2 cellular contexts compared by ENCODE assay signal in the genomic region with DNA sequence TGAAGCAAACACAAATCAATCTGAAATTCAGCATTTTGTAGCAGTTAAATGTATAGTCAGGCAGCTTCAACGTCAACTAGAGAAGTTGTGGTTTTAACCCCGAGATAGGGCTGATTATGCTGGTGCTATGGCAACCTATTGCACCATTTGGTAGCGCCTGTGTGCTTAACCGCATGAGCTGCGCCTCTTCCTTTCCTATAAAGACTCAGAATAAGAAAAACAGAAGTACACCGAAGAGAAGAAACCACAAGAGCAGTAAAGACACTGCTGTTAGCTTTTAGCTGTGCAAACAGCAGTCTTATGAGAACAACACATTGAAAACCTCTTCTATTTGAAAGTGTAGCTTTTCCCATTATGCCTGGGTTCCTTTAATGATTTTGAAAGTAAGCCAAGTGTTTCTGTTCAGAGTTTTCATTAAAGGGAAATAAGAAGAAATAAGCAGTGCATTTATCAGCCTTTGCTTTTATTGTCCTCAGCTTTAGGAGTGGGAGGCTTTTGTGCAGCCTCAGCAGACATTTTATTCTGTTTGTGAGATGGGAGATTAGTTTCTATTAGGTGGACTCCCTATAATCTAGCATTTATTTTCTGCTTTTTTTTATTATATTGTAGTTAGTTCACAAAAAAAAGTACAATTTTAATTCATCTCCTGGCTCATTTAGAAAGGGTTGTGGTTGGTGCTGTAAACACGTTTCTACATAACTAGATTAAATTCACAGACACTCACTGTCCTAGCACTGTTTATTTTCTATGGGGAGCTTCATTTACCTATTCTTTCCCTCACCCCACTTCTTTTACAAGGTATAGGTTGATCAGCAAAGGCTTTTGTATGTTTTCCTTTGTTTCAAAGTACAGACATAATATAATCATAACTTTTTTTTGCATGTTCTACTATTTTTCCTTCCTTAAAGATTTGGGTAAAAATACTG.
TF ChIP-seq lines count a peak whose summit lies in the region.

No MANE protein-coding gene starts in this region.

TF ChIP-seq in liver, 16 proteins besides CTCF, POLR2A, EP300 and RAD21 (continued from another document):
- TF ChIP-seq, protein P1, sequence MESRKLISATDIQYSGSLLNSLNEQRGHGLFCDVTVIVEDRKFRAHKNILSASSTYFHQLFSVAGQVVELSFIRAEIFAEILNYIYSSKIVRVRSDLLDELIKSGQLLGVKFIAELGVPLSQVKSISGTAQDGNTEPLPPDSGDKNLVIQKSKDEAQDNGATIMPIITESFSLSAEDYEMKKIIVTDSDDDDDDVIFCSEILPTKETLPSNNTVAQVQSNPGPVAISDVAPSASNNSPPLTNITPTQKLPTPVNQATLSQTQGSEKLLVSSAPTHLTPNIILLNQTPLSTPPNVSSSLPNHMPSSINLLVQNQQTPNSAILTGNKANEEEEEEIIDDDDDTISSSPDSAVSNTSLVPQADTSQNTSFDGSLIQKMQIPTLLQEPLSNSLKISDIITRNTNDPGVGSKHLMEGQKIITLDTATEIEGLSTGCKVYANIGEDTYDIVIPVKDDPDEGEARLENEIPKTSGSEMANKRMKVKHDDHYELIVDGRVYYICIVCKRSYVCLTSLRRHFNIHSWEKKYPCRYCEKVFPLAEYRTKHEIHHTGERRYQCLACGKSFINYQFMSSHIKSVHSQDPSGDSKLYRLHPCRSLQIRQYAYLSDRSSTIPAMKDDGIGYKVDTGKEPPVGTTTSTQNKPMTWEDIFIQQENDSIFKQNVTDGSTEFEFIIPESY (IDR thresholded peaks at IDR 0.05) = no peak
- TF ChIP-seq FOXA2 (IDR thresholded peaks at IDR 0.05) (no peak), HNF4A (conservative IDR thresholded peaks at IDR 0.05) (no peak)
- TF ChIP-seq, protein P2, sequence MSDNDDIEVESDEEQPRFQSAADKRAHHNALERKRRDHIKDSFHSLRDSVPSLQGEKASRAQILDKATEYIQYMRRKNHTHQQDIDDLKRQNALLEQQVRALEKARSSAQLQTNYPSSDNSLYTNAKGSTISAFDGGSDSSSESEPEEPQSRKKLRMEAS (IDR thresholded peaks at IDR 0.05) = peak; percentile 37

TF ChIP-seq in HepG2, 621 proteins besides CTCF, POLR2A, EP300 and RAD21 (continued from another document):
- TF ChIP-seq, protein P3, sequence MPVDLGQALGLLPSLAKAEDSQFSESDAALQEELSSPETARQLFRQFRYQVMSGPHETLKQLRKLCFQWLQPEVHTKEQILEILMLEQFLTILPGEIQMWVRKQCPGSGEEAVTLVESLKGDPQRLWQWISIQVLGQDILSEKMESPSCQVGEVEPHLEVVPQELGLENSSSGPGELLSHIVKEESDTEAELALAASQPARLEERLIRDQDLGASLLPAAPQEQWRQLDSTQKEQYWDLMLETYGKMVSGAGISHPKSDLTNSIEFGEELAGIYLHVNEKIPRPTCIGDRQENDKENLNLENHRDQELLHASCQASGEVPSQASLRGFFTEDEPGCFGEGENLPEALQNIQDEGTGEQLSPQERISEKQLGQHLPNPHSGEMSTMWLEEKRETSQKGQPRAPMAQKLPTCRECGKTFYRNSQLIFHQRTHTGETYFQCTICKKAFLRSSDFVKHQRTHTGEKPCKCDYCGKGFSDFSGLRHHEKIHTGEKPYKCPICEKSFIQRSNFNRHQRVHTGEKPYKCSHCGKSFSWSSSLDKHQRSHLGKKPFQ (CRISPR knock-in tag; IDR thresholded peaks at IDR 0.05; ENCODE audit: insufficient replicate concordance) = no peak
- TF ChIP-seq NR3C1 (CRISPR knock-in tag; IDR thresholded peaks at IDR 0.05) = no peak
- TF ChIP-seq, protein P4, sequence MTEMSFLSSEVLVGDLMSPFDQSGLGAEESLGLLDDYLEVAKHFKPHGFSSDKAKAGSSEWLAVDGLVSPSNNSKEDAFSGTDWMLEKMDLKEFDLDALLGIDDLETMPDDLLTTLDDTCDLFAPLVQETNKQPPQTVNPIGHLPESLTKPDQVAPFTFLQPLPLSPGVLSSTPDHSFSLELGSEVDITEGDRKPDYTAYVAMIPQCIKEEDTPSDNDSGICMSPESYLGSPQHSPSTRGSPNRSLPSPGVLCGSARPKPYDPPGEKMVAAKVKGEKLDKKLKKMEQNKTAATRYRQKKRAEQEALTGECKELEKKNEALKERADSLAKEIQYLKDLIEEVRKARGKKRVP (CRISPR knock-in tag; IDR thresholded peaks at IDR 0.05) = no peak
- TF ChIP-seq, protein P5, sequence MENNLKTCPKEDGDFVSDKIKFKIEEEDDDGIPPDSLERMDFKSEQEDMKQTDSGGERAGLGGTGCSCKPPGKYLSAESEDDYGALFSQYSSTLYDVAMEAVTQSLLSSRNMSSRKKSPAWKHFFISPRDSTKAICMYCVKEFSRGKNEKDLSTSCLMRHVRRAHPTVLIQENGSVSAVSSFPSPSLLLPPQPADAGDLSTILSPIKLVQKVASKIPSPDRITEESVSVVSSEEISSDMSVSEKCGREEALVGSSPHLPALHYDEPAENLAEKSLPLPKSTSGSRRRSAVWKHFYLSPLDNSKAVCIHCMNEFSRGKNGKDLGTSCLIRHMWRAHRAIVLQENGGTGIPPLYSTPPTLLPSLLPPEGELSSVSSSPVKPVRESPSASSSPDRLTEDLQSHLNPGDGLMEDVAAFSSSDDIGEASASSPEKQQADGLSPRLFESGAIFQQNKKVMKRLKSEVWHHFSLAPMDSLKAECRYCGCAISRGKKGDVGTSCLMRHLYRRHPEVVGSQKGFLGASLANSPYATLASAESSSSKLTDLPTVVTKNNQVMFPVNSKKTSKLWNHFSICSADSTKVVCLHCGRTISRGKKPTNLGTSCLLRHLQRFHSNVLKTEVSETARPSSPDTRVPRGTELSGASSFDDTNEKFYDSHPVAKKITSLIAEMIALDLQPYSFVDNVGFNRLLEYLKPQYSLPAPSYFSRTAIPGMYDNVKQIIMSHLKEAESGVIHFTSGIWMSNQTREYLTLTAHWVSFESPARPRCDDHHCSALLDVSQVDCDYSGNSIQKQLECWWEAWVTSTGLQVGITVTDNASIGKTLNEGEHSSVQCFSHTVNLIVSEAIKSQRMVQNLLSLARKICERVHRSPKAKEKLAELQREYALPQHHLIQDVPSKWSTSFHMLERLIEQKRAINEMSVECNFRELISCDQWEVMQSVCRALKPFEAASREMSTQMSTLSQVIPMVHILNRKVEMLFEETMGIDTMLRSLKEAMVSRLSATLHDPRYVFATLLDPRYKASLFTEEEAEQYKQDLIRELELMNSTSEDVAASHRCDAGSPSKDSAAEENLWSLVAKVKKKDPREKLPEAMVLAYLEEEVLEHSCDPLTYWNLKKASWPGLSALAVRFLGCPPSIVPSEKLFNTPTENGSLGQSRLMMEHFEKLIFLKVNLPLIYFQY (CRISPR knock-in tag; IDR thresholded peaks at IDR 0.05; ENCODE audit: borderline replicate concordance) = no peak
- no peak for TF ChIP-seq XBP1 (CRISPR knock-in tag; IDR thresholded peaks at IDR 0.05)
- TF ChIP-seq TRIM24 (CRISPR knock-in tag; IDR thresholded peaks at IDR 0.05) = no peak
- TF ChIP-seq, protein P6, sequence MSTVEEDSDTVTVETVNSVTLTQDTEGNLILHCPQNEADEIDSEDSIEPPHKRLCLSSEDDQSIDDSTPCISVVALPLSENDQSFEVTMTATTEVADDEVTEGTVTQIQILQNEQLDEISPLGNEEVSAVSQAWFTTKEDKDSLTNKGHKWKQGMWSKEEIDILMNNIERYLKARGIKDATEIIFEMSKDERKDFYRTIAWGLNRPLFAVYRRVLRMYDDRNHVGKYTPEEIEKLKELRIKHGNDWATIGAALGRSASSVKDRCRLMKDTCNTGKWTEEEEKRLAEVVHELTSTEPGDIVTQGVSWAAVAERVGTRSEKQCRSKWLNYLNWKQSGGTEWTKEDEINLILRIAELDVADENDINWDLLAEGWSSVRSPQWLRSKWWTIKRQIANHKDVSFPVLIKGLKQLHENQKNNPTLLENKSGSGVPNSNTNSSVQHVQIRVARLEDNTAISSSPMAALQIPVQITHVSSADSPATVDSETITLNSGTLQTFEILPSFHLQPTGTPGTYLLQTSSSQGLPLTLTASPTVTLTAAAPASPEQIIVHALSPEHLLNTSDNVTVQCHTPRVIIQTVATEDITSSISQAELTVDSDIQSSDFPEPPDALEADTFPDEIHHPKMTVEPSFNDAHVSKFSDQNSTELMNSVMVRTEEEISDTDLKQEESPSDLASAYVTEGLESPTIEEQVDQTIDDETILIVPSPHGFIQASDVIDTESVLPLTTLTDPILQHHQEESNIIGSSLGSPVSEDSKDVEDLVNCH (CRISPR knock-in tag; IDR thresholded peaks at IDR 0.05) = no peak
- TF ChIP-seq ZFP62 (CRISPR knock-in tag; IDR thresholded peaks at IDR 0.05) = no peak
- no peak for TF ChIP-seq MATR3 (CRISPR knock-in tag; IDR thresholded peaks at IDR 0.05)
- TF ChIP-seq, protein P7, sequence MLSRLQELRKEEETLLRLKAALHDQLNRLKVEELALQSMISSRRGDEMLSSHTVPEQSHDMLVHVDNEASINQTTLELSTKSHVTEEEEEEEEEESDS (CRISPR knock-in tag; IDR thresholded peaks at IDR 0.05; ENCODE audit: borderline replicate concordance) = no peak
- TF ChIP-seq, protein P8, sequence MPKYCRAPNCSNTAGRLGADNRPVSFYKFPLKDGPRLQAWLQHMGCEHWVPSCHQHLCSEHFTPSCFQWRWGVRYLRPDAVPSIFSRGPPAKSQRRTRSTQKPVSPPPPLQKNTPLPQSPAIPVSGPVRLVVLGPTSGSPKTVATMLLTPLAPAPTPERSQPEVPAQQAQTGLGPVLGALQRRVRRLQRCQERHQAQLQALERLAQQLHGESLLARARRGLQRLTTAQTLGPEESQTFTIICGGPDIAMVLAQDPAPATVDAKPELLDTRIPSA (CRISPR knock-in tag; IDR thresholded peaks at IDR 0.05; ENCODE audit: borderline replicate concordance) = no peak
- TF ChIP-seq RBAK (CRISPR knock-in tag; IDR thresholded peaks at IDR 0.05) = no peak
TF ChIP-seq in HepG2: peak in this region for 0.
